Comparison of ENCODE assay signal across 21 cellular contexts in the genomic region with DNA sequence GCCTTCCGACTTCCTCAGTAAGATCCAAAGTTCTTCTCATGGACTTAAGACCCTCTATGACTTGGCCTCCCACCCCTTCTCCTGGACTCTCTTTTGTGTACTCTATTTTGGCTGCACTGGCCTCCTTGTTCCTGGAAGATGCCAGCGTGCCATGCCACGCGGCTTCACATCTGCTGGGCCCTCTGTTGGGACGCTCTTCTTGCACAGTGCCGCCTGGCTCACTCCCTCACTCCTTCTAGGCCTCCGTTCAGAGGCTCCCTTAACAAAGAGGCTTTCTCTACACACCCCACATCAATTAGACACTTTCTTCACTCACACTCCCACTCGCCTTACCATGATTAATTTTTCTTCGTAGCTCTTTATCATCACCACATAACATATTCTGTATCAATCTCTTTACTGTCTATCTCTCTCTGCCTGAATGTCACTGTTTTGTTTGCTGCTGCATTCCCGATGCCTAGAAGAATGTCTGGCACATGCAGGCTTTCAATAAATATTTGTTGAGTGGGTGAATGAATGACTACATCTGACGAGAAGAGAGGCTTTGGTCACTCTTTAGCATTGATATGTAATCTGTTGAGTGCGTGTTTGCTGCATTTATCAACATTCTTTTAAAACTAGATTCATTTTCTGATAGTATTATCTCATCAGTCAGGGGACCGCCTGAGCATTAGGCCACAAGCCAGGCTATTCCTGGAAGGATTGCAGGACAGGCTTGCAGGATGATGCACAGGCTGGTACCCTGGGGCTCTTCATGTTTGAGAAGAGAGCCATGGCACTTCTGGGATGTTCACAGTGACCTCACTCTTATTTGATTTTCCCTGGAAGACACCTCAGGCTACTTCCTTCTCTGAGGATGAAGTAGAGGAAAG.
A peak's percentile ranks its signal among the peaks of the same experiment; 100 is the strongest.
DNase-seq lines count a peak whose midpoint lies in the region; ATAC-seq, FAIRE-seq and TF ChIP-seq lines count a peak whose summit lies in the region.
"Had no signal": no experiment of that assay in that cellular context is flagged by ENCODE, and none has a peak within 500 bp of the region (broad histone marks: within the 10 kb centered on the region; RNA-seq: fewer than 3 reads in every experiment).

No MANE protein-coding gene starts in this region.

- in situ Hi-C loops in IMR-90 (cut with MboI; ENCODE audit: low sequenced_read_pairs) = no loop called here

- no peaks in the 10 kb centered on the region for H3K79me2 ChIP-seq in astrocyte (ENCODE audit: insufficient read depth, low read length)

- H3K4me1 ChIP-seq in IMR-90 (ENCODE audit: control insufficient read depth, insufficient read depth, low read length) (peaks cover 37% of the 10 kb centered on the region), astrocyte (ENCODE audit: insufficient read depth, low read length) (peaks cover 24% of the 10 kb centered on the region), gastroesophageal sphincter (peaks cover 0 to 31% (median 15%) of the 10 kb centered on the region in 3 donors), vagina (peaks cover 8% of the 10 kb centered on the region)
- H3K4me1 ChIP-seq: breast epithelium had no signal

- H2BK120ac ChIP-seq in IMR-90 (ENCODE audit: low read depth, low read length) = peak overlapping the region; percentile 93

- DNase-seq in IMR-90 (peak; percentile 90), astrocyte (ENCODE audit: low read depth) (peak; percentile 77), vagina (ENCODE audit: extremely low spot score in 2 of 2) (peak; percentile 19 to 58), GM19240 (ENCODE audit: insufficient read length, low spot score) (no peak)
- no peak for DNase-seq in stimulated activated effector memory CD8-positive, alpha-beta T cell treated with anti-CD3 and anti-CD28 coated beads, Interleukin-12 subunit alpha, Interleukin-12 subunit beta, amount 100 ng/mL, for 72 hours (ENCODE audit: low spot score in 2 of 2)
- no peak for DNase-seq in activated CD4-positive, CD25-positive, alpha-beta regulatory T cell (lab: John Stamatoyannopoulos, UW)
- DNase-seq: activated naive CD4-positive, alpha-beta T cell treated with anti-CD3 and anti-CD28 coated beads, Interleukin-2, amount 50 U/mL, for 16 hours; activated T-cell treated with anti-CD3 and anti-CD28 coated beads, Interleukin-2, amount 50 U/mL, for 24 hours; DMS153; effector CD4-positive, alpha-beta T cell; left lung; NCI-H1105 treated with DMSO at 0.1 percent for 48 hours; occipital lobe; stimulated activated CD4-positive, alpha-beta T cell treated with anti-CD3 and anti-CD28 coated beads, Interleukin-4, amount 100 ng/mL, for 24 hours had no signal

- TF ChIP-seq EP300 in gastroesophageal sphincter (IDR thresholded peaks at IDR 0.05) = no peak

- H4K5ac ChIP-seq in IMR-90 (ENCODE audit: low read depth, low read length) = peak overlapping the region; percentile 95

- TF ChIP-seq POLR2A in IMR-90 (IDR thresholded peaks at IDR 0.05; ENCODE audit: low read depth, low read length) = no peak
- TF ChIP-seq POLR2A in gastroesophageal sphincter (IDR thresholded peaks at IDR 0.05) = no peak
- no peak for TF ChIP-seq POLR2A in vagina (IDR thresholded peaks at IDR 0.05)

- H3K4me3 Mint-ChIP-seq in astrocyte (ENCODE audit: unreplicated experiment) = no peak overlapping the region
- H3K4me3 Mint-ChIP-seq in stimulated activated effector memory CD8-positive, alpha-beta T cell treated with anti-CD3 and anti-CD28 coated beads, Interleukin-12 subunit alpha, Interleukin-12 subunit beta, amount 100 ng/mL, for 72 hours = no peak overlapping the region
- H3K4me3 Mint-ChIP-seq: activated T-cell treated with anti-CD3 and anti-CD28 coated beads, Interleukin-2, amount 50 U/mL, for 24 hours had no signal

- no peak overlapping the region for H3K4me3 ChIP-seq in IMR-90 (ENCODE audit: insufficient read depth, low read depth, low read length)
- no peak overlapping the region for H3K4me3 ChIP-seq in astrocyte (ENCODE audit: insufficient read depth, low read depth, low read length)
- no peak overlapping the region for H3K4me3 ChIP-seq in gastroesophageal sphincter
- H3K4me3 ChIP-seq in vagina = no peak overlapping the region
- H3K4me3 ChIP-seq: breast epithelium, HAP-1, left lung, thoracic aorta had no signal

- H3K36me3 ChIP-seq in IMR-90 (ENCODE audit: control insufficient read depth, insufficient read depth, low read length) = no peaks in the 10 kb centered on the region
- no peaks in the 10 kb centered on the region for H3K36me3 ChIP-seq in astrocyte (ENCODE audit: insufficient read depth, low read length)
- H3K36me3 ChIP-seq in gastroesophageal sphincter = no peaks in the 10 kb centered on the region
- no peaks in the 10 kb centered on the region for H3K36me3 ChIP-seq in vagina
- H3K36me3 ChIP-seq: breast epithelium, HAP-1, left lung, thoracic aorta had no signal

- peaks cover 39% of the 10 kb centered on the region for H3K9me1 ChIP-seq in IMR-90 (ENCODE audit: insufficient read depth, low read length)

- no TSS peak for BruUV-seq in IMR-90 (replicated peaks; lab: Mats Ljungman, UMichigan)

- H3K9me3 ChIP-seq in IMR-90 (ENCODE audit: control insufficient read depth, insufficient read depth, low read length) (no peaks in the 10 kb centered on the region), astrocyte (ENCODE audit: insufficient read depth, low read depth, low read length) (no peaks in the 10 kb centered on the region), gastroesophageal sphincter (no peaks in the 10 kb centered on the region), vagina (no peaks in the 10 kb centered on the region)
- H3K9me3 ChIP-seq: breast epithelium, left lung, thoracic aorta had no signal

- H2AFZ ChIP-seq in IMR-90 (replicated peaks; ENCODE audit: low read length, poor library complexity) (peak overlapping the region; percentile 11), astrocyte (ENCODE audit: low read depth, low read length) (no peak overlapping the region)

- H2BK20ac ChIP-seq in IMR-90 (ENCODE audit: low read depth, low read length) = peak overlapping the region; percentile 92

- dilution Hi-C loops in IMR-90 (cut with HindIII; ENCODE audit: low sequenced_read_pairs, unreplicated experiment) = no loop called here

- no peaks in the 10 kb centered on the region for H4K20me1 ChIP-seq in IMR-90 (ENCODE audit: insufficient read depth, low read length)
- no peaks in the 10 kb centered on the region for H4K20me1 ChIP-seq in astrocyte (ENCODE audit: insufficient read depth, low read length)

- H3K18ac ChIP-seq in IMR-90 (ENCODE audit: low read depth, low read length) = peak overlapping the region; percentile 98

- H3K27me3 ChIP-seq in IMR-90 (ENCODE audit: control insufficient read depth, insufficient read depth, low read length) (no peaks in the 10 kb centered on the region), astrocyte (ENCODE audit: insufficient read depth, low read length) (no peaks in the 10 kb centered on the region), gastroesophageal sphincter (no peaks in the 10 kb centered on the region), vagina (no peaks in the 10 kb centered on the region)
- H3K27me3 ChIP-seq: breast epithelium, left lung had no signal

- H3K27me3 Mint-ChIP-seq in astrocyte (ENCODE audit: low read depth, unreplicated experiment) = peaks cover 19% of the 10 kb centered on the region

- peak overlapping the region; percentile 75 for H3K4ac ChIP-seq in IMR-90 (ENCODE audit: low read depth, low read length)

- peak overlapping the region; percentile 54 for H3K56ac ChIP-seq in IMR-90 (ENCODE audit: extremely low read depth, insufficient read depth, low read length)

- FAIRE-seq in astrocyte (lab: Jason Lieb, UNC) = peak; percentile 72
- FAIRE-seq: GM18507, RCC 7860 had no signal

- H4K91ac ChIP-seq in IMR-90 (ENCODE audit: insufficient read depth, low read depth, low read length) = peak overlapping the region; percentile 92

- no peaks in the 10 kb centered on the region for H3K36me3 Mint-ChIP-seq in astrocyte (ENCODE audit: low read depth, unreplicated experiment)
- no peaks in the 10 kb centered on the region for H3K36me3 Mint-ChIP-seq in stimulated activated effector memory CD8-positive, alpha-beta T cell treated with anti-CD3 and anti-CD28 coated beads, Interleukin-12 subunit alpha, Interleukin-12 subunit beta, amount 100 ng/mL, for 72 hours

- peak overlapping the region; percentile 35 for H2BK5ac ChIP-seq in IMR-90 (ENCODE audit: low read depth, low read length, poor library complexity, severe bottlenecking)

- POLR2A ChIA-PET in IMR-90 (lab: Charles Lee; ENCODE audit: unreplicated experiment) = interaction anchor here (2.0 kb wide), 1 partner anchor 84 kb away, joined by 5 read pairs; no protein-coding TSS in a partner anchor

- H4K8ac ChIP-seq in IMR-90 (ENCODE audit: low read depth in 2 of 2, low read length in 2 of 2) = peak overlapping the region; percentile 39 to 81

- H3K27ac ChIP-seq in IMR-90 (ENCODE audit: insufficient read depth, low read length) (peak overlapping the region; percentile 91; the same call in 1 of the 2 replicates), astrocyte (ENCODE audit: low read depth, low read length) (peak overlapping the region; percentile 20), gastroesophageal sphincter (peak overlapping the region in 2 of 4 donors; percentile 24 to 37), vagina (no peak overlapping the region)
- H3K27ac ChIP-seq: breast epithelium, C4-2B, thoracic aorta had no signal

- peak overlapping the region; percentile 88 for H2AK5ac ChIP-seq in IMR-90 (ENCODE audit: low read depth, low read length)

- H3K4me2 ChIP-seq in IMR-90 (ENCODE audit: low read depth, low read length) (no peak overlapping the region), astrocyte (ENCODE audit: low read length) (no peak overlapping the region)

- peaks cover 16% of the 10 kb centered on the region for H3K9me3 Mint-ChIP-seq in astrocyte (ENCODE audit: unreplicated experiment)
- H3K9me3 Mint-ChIP-seq in stimulated activated effector memory CD8-positive, alpha-beta T cell treated with anti-CD3 and anti-CD28 coated beads, Interleukin-12 subunit alpha, Interleukin-12 subunit beta, amount 100 ng/mL, for 72 hours = no peaks in the 10 kb centered on the region
- H3K9me3 Mint-ChIP-seq: activated T-cell treated with anti-CD3 and anti-CD28 coated beads, Interleukin-2, amount 50 U/mL, for 24 hours had no signal

- H3K79me1 ChIP-seq in IMR-90 (ENCODE audit: low read depth in 1 of 2, low read length in 2 of 2) = no peaks in the 10 kb centered on the region; a peak in 1 of 4 replicates

- WGBS in IMR-90 (ENCODE audit: extremely low coverage in 2 of 2, insufficient read length in 1 of 2), 2 experiments = 49 to 100% methylated on average over 2 to 8 of the region's 13 CpGs
- WGBS in gastroesophageal sphincter (ENCODE audit: low coverage in 1 of 2), 2 donors = 55 to 70% methylated on average over 11 to 13 of the region's 13 CpGs

- TF ChIP-seq RAD21 in IMR-90 (IDR thresholded peaks at IDR 0.05; ENCODE audit: low read length) = peak; percentile 5; the same call in 1 of the 2 replicates

- H2AK9ac ChIP-seq in IMR-90 (replicated peaks; ENCODE audit: low read depth, low read length, poor library complexity) = no peak overlapping the region

- H3K9ac ChIP-seq in IMR-90 (ENCODE audit: low read depth, low read length) = no peak overlapping the region; the same call in 1 of the 2 replicates
- H3K9ac ChIP-seq in astrocyte (ENCODE audit: low read length) = peak overlapping the region; percentile 24

- peak overlapping the region; percentile 99; the same call in 2 of the 3 replicates for H2BK15ac ChIP-seq in IMR-90 (ENCODE audit: low read depth, low read length)

- CTCF ChIA-PET in IMR-90 (lab: Yijun Ruan, JAX) = interaction anchor here (0.5 kb wide), 1 partner anchor 362 kb away, joined by 3 read pairs; no protein-coding TSS in a partner anchor

- no peak for TF ChIP-seq CTCF in IMR-90 (conservative IDR thresholded peaks at IDR 0.05; ENCODE audit: low read depth, low read length)
- TF ChIP-seq CTCF in astrocyte (IDR thresholded peaks at IDR 0.05; ENCODE audit: insufficient read depth, low read depth, low read length) = no peak
- TF ChIP-seq CTCF in gastroesophageal sphincter (IDR thresholded peaks at IDR 0.05) = no peak
- TF ChIP-seq CTCF in vagina (IDR thresholded peaks at IDR 0.05) = no peak

- H3K23ac ChIP-seq in IMR-90 (ENCODE audit: low read depth, low read length) = no peak overlapping the region

- peaks cover 10% of the 10 kb centered on the region for H3K4me1 Mint-ChIP-seq in astrocyte (ENCODE audit: low read depth, unreplicated experiment)
- H3K4me1 Mint-ChIP-seq in stimulated activated effector memory CD8-positive, alpha-beta T cell treated with anti-CD3 and anti-CD28 coated beads, Interleukin-12 subunit alpha, Interleukin-12 subunit beta, amount 100 ng/mL, for 72 hours = peaks cover 10% of the 10 kb centered on the region

- H3K27ac Mint-ChIP-seq in astrocyte (ENCODE audit: unreplicated experiment) = no peak overlapping the region
- no peak overlapping the region for H3K27ac Mint-ChIP-seq in stimulated activated effector memory CD8-positive, alpha-beta T cell treated with anti-CD3 and anti-CD28 coated beads, Interleukin-12 subunit alpha, Interleukin-12 subunit beta, amount 100 ng/mL, for 72 hours
- H3K27ac Mint-ChIP-seq: activated T-cell treated with anti-CD3 and anti-CD28 coated beads, Interleukin-2, amount 50 U/mL, for 24 hours had no signal

- ATAC-seq in IMR-90 (ENCODE audit: low read depth) (peak; percentile 69), gastroesophageal sphincter (peak; percentile 18)
- ATAC-seq in stimulated activated effector memory CD8-positive, alpha-beta T cell treated with anti-CD3 and anti-CD28 coated beads, Interleukin-12 subunit alpha, Interleukin-12 subunit beta, amount 100 ng/mL, for 72 hours = no peak
- ATAC-seq: left lung had no signal

- H3K14ac ChIP-seq in IMR-90 (replicated peaks; ENCODE audit: low read depth, low read length) = peak overlapping the region; percentile 75

- intact Hi-C loops in IMR-90 (cut with micrococcal nuclease) (no loop called here), vagina (cut with DNase I) (no loop called here)

Comparison
In these comparisons a context has a peak if more than half of its experiments do, and no peak if none do; other contexts are left out.
1. DNase-seq: peak in IMR-90 (single experiment), astrocyte (single experiment) and vagina (2 of 2); none in stimulated activated effector memory CD8-positive, alpha-beta T cell treated with anti-CD3 and anti-CD28 coated beads, Interleukin-12 subunit alpha, Interleukin-12 subunit beta, amount 100 ng/mL, for 72 hours (0 of 2), activated CD4-positive, CD25-positive, alpha-beta regulatory T cell (0 of 4) and GM19240 (single experiment).